Comparison of ENCODE assay signal across 1 cellular context in genomic region chr19:34881982-34882381, GRCh38.
TF ChIP-seq lines count a peak whose summit lies in the region.

No MANE protein-coding gene starts in this region.

TF ChIP-seq in HepG2, 621 proteins besides CTCF, POLR2A, EP300 and RAD21 (continued from another document and continues in another):
- TF ChIP-seq ZNF331 (CRISPR knock-in tag; IDR thresholded peaks at IDR 0.05) (peak; percentile 37; the same call in 1 of the 2 replicates), FOSL2 (CRISPR knock-in tag; IDR thresholded peaks at IDR 0.05) (0 out of 2 replicates have a peak, but pooled peaks have one; percentile 23), ZNF773 (CRISPR knock-in tag; IDR thresholded peaks at IDR 0.05; ENCODE audit: borderline replicate concordance) (no peak), EZH2 (conservative IDR thresholded peaks at IDR 0.05; ENCODE audit: low read depth, low read length) (no peak), RXRB (CRISPR knock-in tag; IDR thresholded peaks at IDR 0.05; ENCODE audit: borderline replicate concordance) (peak; percentile 46; the same call in 1 of the 2 replicates), IRF2 (CRISPR knock-in tag; IDR thresholded peaks at IDR 0.05) (no peak), ATF5 (CRISPR knock-in tag; IDR thresholded peaks at IDR 0.05; ENCODE audit: low read depth) (no peak), ZNF296 (CRISPR knock-in tag; conservative IDR thresholded peaks at IDR 0.05) (no peak), MATR3 (CRISPR knock-in tag; IDR thresholded peaks at IDR 0.05) (no peak), ATAD3A (CRISPR knock-in tag; IDR thresholded peaks at IDR 0.05) (no peak), NR2F6 (IDR thresholded peaks at IDR 0.05) (no peak), NR2F6 (CRISPR knock-in tag; IDR thresholded peaks at IDR 0.05) (peak; percentile 13; the same call in 1 of the 2 replicates), HDAC2 (CRISPR knock-in tag; IDR thresholded peaks at IDR 0.05) (no peak), BRCA1 (CRISPR knock-in tag; IDR thresholded peaks at IDR 0.05) (no peak), ETV5 (CRISPR knock-in tag; IDR thresholded peaks at IDR 0.05; ENCODE audit: borderline replicate concordance) (peak; percentile 73; the same call in 1 of the 2 replicates), SP140L (CRISPR knock-in tag; IDR thresholded peaks at IDR 0.05; ENCODE audit: borderline replicate concordance) (no peak), DPF2 (CRISPR knock-in tag; IDR thresholded peaks at IDR 0.05; ENCODE audit: borderline replicate concordance, low read depth) (no peak), SOX6 (IDR thresholded peaks at IDR 0.05) (no peak), SOX6 (CRISPR knock-in tag; IDR thresholded peaks at IDR 0.05) (peak; percentile 67), SSRP1 (CRISPR knock-in tag; IDR thresholded peaks at IDR 0.05) (no peak), ZNF558 (CRISPR knock-in tag; IDR thresholded peaks at IDR 0.05; ENCODE audit: borderline replicate concordance) (no peak), ZNF567 (CRISPR knock-in tag; IDR thresholded peaks at IDR 0.05; ENCODE audit: borderline replicate concordance) (no peak), SMARCE1 (IDR thresholded peaks at IDR 0.05; ENCODE audit: borderline replicate concordance) (no peak), AFF4 (CRISPR knock-in tag; IDR thresholded peaks at IDR 0.05) (no peak), TMF1 (CRISPR knock-in tag; IDR thresholded peaks at IDR 0.05; ENCODE audit: low read depth) (no peak), ZNF34 (CRISPR knock-in tag; IDR thresholded peaks at IDR 0.05; ENCODE audit: borderline replicate concordance) (no peak), PAXIP1 (CRISPR knock-in tag; conservative IDR thresholded peaks at IDR 0.05) (peak; percentile 32), ELF4 (CRISPR knock-in tag; IDR thresholded peaks at IDR 0.05; ENCODE audit: borderline replicate concordance) (no peak), POGZ (CRISPR knock-in tag; IDR thresholded peaks at IDR 0.05) (no peak), HOMEZ (CRISPR knock-in tag; IDR thresholded peaks at IDR 0.05; ENCODE audit: low read depth) (peak; percentile 54; the same call in 1 of the 2 replicates), IRF1 (CRISPR knock-in tag; IDR thresholded peaks at IDR 0.05; ENCODE audit: low read depth) (no peak), NR2C2 (CRISPR knock-in tag; IDR thresholded peaks at IDR 0.05; ENCODE audit: borderline replicate concordance) (no peak), TARDBP (CRISPR knock-in tag; IDR thresholded peaks at IDR 0.05) (peak; percentile 19; the same call in 1 of the 2 replicates), MXD1 (CRISPR knock-in tag; IDR thresholded peaks at IDR 0.05) (no peak), ZNF777 (CRISPR knock-in tag; IDR thresholded peaks at IDR 0.05) (no peak), ZXDC (CRISPR knock-in tag; IDR thresholded peaks at IDR 0.05) (no peak), ZNF468 (CRISPR knock-in tag; IDR thresholded peaks at IDR 0.05) (no peak), MEIS2 (CRISPR knock-in tag; IDR thresholded peaks at IDR 0.05) (no peak), ZBTB42 (CRISPR knock-in tag; IDR thresholded peaks at IDR 0.05) (no peak), ZBTB46 (CRISPR knock-in tag; IDR thresholded peaks at IDR 0.05; ENCODE audit: borderline replicate concordance) (no peak), ZNF576 (CRISPR knock-in tag; IDR thresholded peaks at IDR 0.05) (no peak), JDP2 (CRISPR knock-in tag; IDR thresholded peaks at IDR 0.05; ENCODE audit: borderline replicate concordance) (no peak), KDM4B (CRISPR knock-in tag; IDR thresholded peaks at IDR 0.05) (no peak), ZNF563 (CRISPR knock-in tag; IDR thresholded peaks at IDR 0.05) (no peak), KLF13 (CRISPR knock-in tag; IDR thresholded peaks at IDR 0.05) (no peak), ZNF550 (CRISPR knock-in tag; IDR thresholded peaks at IDR 0.05; ENCODE audit: borderline replicate concordance) (no peak), ZNF713 (CRISPR knock-in tag; IDR thresholded peaks at IDR 0.05) (no peak), MZF1 (CRISPR knock-in tag; IDR thresholded peaks at IDR 0.05; ENCODE audit: borderline replicate concordance) (no peak), ZC3H13 (CRISPR knock-in tag; IDR thresholded peaks at IDR 0.05) (no peak), MLXIP (CRISPR knock-in tag; IDR thresholded peaks at IDR 0.05; ENCODE audit: borderline replicate concordance) (no peak), HNRNPK (IDR thresholded peaks at IDR 0.05; ENCODE audit: low read depth, low read length, poor library complexity, severe bottlenecking) (no peak)
